In genomic region chr9:118829334-118829733, GRCh38 we compare ENCODE assay signal across 12 cellular contexts.
DNase-seq lines count a peak whose midpoint lies in the region; ATAC-seq, FAIRE-seq and TF ChIP-seq lines count a peak whose summit lies in the region.
"Had no signal": no experiment of that assay in that cellular context is flagged by ENCODE, and none has a peak within 500 bp of the region (broad histone marks: within the 10 kb centered on the region; RNA-seq: fewer than 3 reads in every experiment).

No MANE protein-coding gene starts in this region.

- no peak for TF ChIP-seq POLR2A in GM12892 (IDR thresholded peaks at IDR 0.05; ENCODE audit: low read depth, low read length)

- peak; percentile 13 to 48 for DNase-seq in NCI-H524 (lab: John Stamatoyannopoulos, UW)
- no peak for DNase-seq in NCI-H524 treated with DMSO at 0.1 percent for 48 hours (lab: John Stamatoyannopoulos, UW)
- DNase-seq in RWPE2 (ENCODE audit: low spot score), result no peak
- DNase-seq in iPS-NIHi7 (ENCODE audit: extremely low spot score), result peak; percentile 10
- no peak for DNase-seq in tibial artery
- DNase-seq in GM12892 (ENCODE audit: insufficient read length), result no peak
- DNase-seq in NCI-H1048 (lab: John Stamatoyannopoulos, UW), result no peak
- DNase-seq: CD4-positive, alpha-beta memory T cell; erythroblast; T-helper 9 cell had no signal

- TF ChIP-seq CTCF in RWPE2 (IDR thresholded peaks at IDR 0.05; ENCODE audit: poor library complexity, severe bottlenecking) (peak; percentile 55), tibial artery (IDR thresholded peaks at IDR 0.05) (peak; percentile 47 to 57)

- no peaks in the 10 kb centered on the region for H3K4me1 ChIP-seq in RWPE2 (ENCODE audit: insufficient read depth, poor library complexity, severe bottlenecking)
- no peaks in the 10 kb centered on the region for H3K4me1 ChIP-seq in tibial artery

- FAIRE-seq in GM12892 (lab: Jason Lieb, UNC), result no peak

- H3K36me3 ChIP-seq in RWPE2 (ENCODE audit: low read depth), result no peaks in the 10 kb centered on the region
- no peaks in the 10 kb centered on the region for H3K36me3 ChIP-seq in tibial artery

- intact Hi-C loops in tibial artery (cut with DNase I; ENCODE audit: low total_unique reads), result loop anchor here (5.0 kb wide), 1 partner anchor 463 kb away; no protein-coding TSS in a partner anchor

- H3K27me3 ChIP-seq in RWPE2 (ENCODE audit: insufficient read depth, poor library complexity, severe bottlenecking) (no peaks in the 10 kb centered on the region), tibial artery (no peaks in the 10 kb centered on the region)

- H3K4me3 ChIP-seq in RWPE2 (ENCODE audit: severe bottlenecking) (no peak overlapping the region), tibial artery (no peak overlapping the region)

- H3K27ac ChIP-seq in RWPE2 (ENCODE audit: poor library complexity, severe bottlenecking), result no peak overlapping the region
- H3K27ac ChIP-seq in tibial artery, result no peak overlapping the region

- H3K9me3 ChIP-seq in RWPE2 (ENCODE audit: severe bottlenecking) (no peaks in the 10 kb centered on the region), tibial artery (no peaks in the 10 kb centered on the region)

- ATAC-seq in RWPE2 (ENCODE audit: low read depth), result 0 out of 3 replicates have a peak, but pooled peaks have one; percentile 29
- ATAC-seq in HG03045 (IDR thresholded peaks at IDR 0.05; ENCODE audit: unreplicated experiment), result no peak
- ATAC-seq: natural killer cell treated with Interleukin-12 subunit alpha and Interleukin-12 subunit beta and Interleukin-15 and Interleukin-18, amount 100 ng/mL, for 72 hours had no signal

Comparison
In these comparisons a context has a peak if more than half of its experiments do, and no peak if none do; other contexts are left out.
1. DNase-seq: peak in NCI-H524 (2 of 2) and iPS-NIHi7 (single experiment); none in NCI-H524 treated with DMSO at 0.1 percent for 48 hours (single experiment), RWPE2 (single experiment), tibial artery (0 of 2), GM12892 (single experiment) and NCI-H1048 (single experiment).